1 cellular context compared by ENCODE assay signal in the genomic region with DNA sequence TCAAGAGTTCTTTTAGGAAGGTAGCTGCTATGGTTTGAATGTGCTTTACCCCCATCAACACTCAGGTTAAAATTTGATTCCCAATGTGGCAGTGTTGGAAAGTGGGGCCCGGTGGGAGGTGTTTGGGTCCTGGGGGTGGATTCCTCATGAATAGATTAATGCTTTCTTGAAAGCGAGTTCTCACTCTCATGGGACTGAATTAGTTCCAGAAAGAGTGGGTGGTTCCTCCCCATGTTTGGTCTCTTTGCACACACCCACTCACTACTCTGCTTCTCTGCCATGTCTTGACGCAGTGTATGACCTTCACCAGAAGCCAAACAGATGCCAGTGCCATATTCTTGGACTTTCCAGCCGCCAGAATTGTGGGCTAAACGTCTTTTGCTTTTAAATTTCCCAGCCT.
TF ChIP-seq lines count a peak whose summit lies in the region.

No MANE protein-coding gene starts in this region.

TF ChIP-seq in H1, 55 proteins besides CTCF, POLR2A, EP300 and RAD21:
- TF ChIP-seq, protein P1, sequence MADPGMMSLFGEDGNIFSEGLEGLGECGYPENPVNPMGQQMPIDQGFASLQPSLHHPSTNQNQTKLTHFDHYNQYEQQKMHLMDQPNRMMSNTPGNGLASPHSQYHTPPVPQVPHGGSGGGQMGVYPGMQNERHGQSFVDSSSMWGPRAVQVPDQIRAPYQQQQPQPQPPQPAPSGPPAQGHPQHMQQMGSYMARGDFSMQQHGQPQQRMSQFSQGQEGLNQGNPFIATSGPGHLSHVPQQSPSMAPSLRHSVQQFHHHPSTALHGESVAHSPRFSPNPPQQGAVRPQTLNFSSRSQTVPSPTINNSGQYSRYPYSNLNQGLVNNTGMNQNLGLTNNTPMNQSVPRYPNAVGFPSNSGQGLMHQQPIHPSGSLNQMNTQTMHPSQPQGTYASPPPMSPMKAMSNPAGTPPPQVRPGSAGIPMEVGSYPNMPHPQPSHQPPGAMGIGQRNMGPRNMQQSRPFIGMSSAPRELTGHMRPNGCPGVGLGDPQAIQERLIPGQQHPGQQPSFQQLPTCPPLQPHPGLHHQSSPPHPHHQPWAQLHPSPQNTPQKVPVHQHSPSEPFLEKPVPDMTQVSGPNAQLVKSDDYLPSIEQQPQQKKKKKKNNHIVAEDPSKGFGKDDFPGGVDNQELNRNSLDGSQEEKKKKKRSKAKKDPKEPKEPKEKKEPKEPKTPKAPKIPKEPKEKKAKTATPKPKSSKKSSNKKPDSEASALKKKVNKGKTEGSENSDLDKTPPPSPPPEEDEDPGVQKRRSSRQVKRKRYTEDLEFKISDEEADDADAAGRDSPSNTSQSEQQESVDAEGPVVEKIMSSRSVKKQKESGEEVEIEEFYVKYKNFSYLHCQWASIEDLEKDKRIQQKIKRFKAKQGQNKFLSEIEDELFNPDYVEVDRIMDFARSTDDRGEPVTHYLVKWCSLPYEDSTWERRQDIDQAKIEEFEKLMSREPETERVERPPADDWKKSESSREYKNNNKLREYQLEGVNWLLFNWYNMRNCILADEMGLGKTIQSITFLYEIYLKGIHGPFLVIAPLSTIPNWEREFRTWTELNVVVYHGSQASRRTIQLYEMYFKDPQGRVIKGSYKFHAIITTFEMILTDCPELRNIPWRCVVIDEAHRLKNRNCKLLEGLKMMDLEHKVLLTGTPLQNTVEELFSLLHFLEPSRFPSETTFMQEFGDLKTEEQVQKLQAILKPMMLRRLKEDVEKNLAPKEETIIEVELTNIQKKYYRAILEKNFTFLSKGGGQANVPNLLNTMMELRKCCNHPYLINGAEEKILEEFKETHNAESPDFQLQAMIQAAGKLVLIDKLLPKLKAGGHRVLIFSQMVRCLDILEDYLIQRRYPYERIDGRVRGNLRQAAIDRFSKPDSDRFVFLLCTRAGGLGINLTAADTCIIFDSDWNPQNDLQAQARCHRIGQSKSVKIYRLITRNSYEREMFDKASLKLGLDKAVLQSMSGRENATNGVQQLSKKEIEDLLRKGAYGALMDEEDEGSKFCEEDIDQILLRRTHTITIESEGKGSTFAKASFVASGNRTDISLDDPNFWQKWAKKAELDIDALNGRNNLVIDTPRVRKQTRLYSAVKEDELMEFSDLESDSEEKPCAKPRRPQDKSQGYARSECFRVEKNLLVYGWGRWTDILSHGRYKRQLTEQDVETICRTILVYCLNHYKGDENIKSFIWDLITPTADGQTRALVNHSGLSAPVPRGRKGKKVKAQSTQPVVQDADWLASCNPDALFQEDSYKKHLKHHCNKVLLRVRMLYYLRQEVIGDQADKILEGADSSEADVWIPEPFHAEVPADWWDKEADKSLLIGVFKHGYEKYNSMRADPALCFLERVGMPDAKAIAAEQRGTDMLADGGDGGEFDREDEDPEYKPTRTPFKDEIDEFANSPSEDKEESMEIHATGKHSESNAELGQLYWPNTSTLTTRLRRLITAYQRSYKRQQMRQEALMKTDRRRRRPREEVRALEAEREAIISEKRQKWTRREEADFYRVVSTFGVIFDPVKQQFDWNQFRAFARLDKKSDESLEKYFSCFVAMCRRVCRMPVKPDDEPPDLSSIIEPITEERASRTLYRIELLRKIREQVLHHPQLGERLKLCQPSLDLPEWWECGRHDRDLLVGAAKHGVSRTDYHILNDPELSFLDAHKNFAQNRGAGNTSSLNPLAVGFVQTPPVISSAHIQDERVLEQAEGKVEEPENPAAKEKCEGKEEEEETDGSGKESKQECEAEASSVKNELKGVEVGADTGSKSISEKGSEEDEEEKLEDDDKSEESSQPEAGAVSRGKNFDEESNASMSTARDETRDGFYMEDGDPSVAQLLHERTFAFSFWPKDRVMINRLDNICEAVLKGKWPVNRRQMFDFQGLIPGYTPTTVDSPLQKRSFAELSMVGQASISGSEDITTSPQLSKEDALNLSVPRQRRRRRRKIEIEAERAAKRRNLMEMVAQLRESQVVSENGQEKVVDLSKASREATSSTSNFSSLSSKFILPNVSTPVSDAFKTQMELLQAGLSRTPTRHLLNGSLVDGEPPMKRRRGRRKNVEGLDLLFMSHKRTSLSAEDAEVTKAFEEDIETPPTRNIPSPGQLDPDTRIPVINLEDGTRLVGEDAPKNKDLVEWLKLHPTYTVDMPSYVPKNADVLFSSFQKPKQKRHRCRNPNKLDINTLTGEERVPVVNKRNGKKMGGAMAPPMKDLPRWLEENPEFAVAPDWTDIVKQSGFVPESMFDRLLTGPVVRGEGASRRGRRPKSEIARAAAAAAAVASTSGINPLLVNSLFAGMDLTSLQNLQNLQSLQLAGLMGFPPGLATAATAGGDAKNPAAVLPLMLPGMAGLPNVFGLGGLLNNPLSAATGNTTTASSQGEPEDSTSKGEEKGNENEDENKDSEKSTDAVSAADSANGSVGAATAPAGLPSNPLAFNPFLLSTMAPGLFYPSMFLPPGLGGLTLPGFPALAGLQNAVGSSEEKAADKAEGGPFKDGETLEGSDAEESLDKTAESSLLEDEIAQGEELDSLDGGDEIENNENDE (IDR thresholded peaks at IDR 0.05; ENCODE audit: insufficient replicate concordance, low read length) = no peak
- TF ChIP-seq SIX5 (IDR thresholded peaks at IDR 0.05; ENCODE audit: low read depth, low read length) (no peak), JUND (IDR thresholded peaks at IDR 0.05; ENCODE audit: low read length) (no peak), SP4 (IDR thresholded peaks at IDR 0.05; ENCODE audit: low read length) (no peak), HDAC2 (IDR thresholded peaks at IDR 0.05; ENCODE audit: borderline replicate concordance in 1 of 2, low read depth in 2 of 2, low read length in 2 of 2) (no peak), TCF12 (IDR thresholded peaks at IDR 0.05; ENCODE audit: low read depth, low read length) (no peak), CTBP2 (IDR thresholded peaks at IDR 0.05; ENCODE audit: borderline replicate concordance, insufficient read depth, insufficient read length, low read length) (no peak), SP2 (IDR thresholded peaks at IDR 0.05; ENCODE audit: low read length) (no peak)
